ENCODE assay signal across 9 cellular contexts in the genomic region with DNA sequence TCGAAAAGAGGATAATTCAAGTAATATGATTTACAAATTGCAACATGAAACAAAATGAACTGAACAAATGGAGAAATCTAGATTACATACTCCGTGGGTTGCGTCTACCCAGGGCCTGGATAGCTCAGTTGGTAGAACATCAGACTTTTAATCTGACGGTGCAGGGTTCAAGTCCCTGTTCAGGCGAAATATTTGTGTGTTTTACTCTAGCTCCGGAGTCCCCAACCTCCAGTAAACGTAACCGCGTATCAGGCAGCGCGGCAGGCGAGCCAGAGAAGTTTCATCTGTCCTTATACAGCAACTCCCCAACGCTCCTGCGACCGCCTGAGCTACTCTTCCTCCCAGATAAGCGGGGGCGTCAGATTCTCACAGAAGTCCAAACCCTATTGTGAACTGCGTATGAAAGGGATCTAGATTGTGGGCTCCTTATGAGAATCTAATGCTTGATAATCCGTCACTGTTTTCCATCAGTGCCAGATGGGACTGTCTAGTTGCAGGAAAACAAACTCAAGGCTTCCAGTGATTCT.
DNase-seq lines count a peak whose midpoint lies in the region; FAIRE-seq and TF ChIP-seq lines count a peak whose summit lies in the region.
"Had no signal": no experiment of that assay in that cellular context is flagged by ENCODE, and none has a peak within 500 bp of the region (broad histone marks: within the 10 kb centered on the region; RNA-seq: fewer than 3 reads in every experiment).

No MANE protein-coding gene starts in this region.

- peak; percentile 59 for DNase-seq in GM04504 (ENCODE audit: low read depth)
- peak; percentile 96 for DNase-seq in NB4 (ENCODE audit: low read depth)
- DNase-seq in astrocyte (ENCODE audit: low read depth): peak; percentile 84
- no peak for DNase-seq in Peyer's patch
- no peak for DNase-seq in activated gamma-delta T cell treated with Interleukin-2 at 50 U/mL for 16 hours
- DNase-seq in osteocyte (ENCODE audit: extremely low spot score, unreplicated experiment): no peak
- DNase-seq in NAMALWA (ENCODE audit: low spot score): no peak
- DNase-seq: activated CD4-positive, alpha-beta memory T cell treated with anti-CD3 and anti-CD28 coated beads, Interleukin-2, amount 10 ng/mL, durations not matched to agents 7 days and 5 days had no signal

- TF ChIP-seq CTCF in NB4 (IDR thresholded peaks at IDR 0.05; ENCODE audit: low read depth, low read length) (no peak), astrocyte (IDR thresholded peaks at IDR 0.05; ENCODE audit: insufficient read depth, low read depth, low read length) (no peak), Peyer's patch (IDR thresholded peaks at IDR 0.05) (no peak), osteocyte (IDR thresholded peaks at IDR 0.05) (no peak)

- H3K9me3 ChIP-seq in astrocyte (ENCODE audit: insufficient read depth, low read depth, low read length) (no peaks in the 10 kb centered on the region), mesodermal cell (ENCODE audit: control insufficient read depth, low read length) (no peaks in the 10 kb centered on the region), Peyer's patch (peaks cover 0 to 9% (median 0%) of the 10 kb centered on the region in 4 donors)

- peak overlapping the region; percentile 46 for H3K4me3 ChIP-seq in NB4 (ENCODE audit: low read depth, low read length)
- peak overlapping the region; percentile 41 for H3K4me3 ChIP-seq in astrocyte (ENCODE audit: insufficient read depth, low read depth, low read length)
- peak overlapping the region; percentile 41 for H3K4me3 ChIP-seq in mesodermal cell (ENCODE audit: extremely low read depth, insufficient read depth, low read length, poor library complexity, severe bottlenecking)
- H3K4me3 ChIP-seq in Peyer's patch: no peak overlapping the region

- H3K27ac Mint-ChIP-seq in astrocyte (ENCODE audit: unreplicated experiment) (peak overlapping the region; percentile 30), osteocyte (ENCODE audit: unreplicated experiment) (no peak overlapping the region)
- H3K27ac Mint-ChIP-seq: activated CD4-positive, alpha-beta memory T cell treated with anti-CD3 and anti-CD28 coated beads, Interleukin-2, amount 10 ng/mL, durations not matched to agents 7 days and 5 days had no signal

- no peaks in the 10 kb centered on the region for H4K20me1 ChIP-seq in astrocyte (ENCODE audit: insufficient read depth, low read length)

- H2AFZ ChIP-seq in astrocyte (ENCODE audit: low read depth, low read length): no peak overlapping the region

- H3K9ac ChIP-seq in astrocyte (ENCODE audit: low read length): no peak overlapping the region

- H3K36me3 ChIP-seq in astrocyte (ENCODE audit: insufficient read depth, low read length) (no peaks in the 10 kb centered on the region), mesodermal cell (ENCODE audit: control insufficient read depth, insufficient read depth, low read length) (no peaks in the 10 kb centered on the region), Peyer's patch (no peaks in the 10 kb centered on the region)

- H3K36me3 Mint-ChIP-seq in astrocyte (ENCODE audit: low read depth, unreplicated experiment): no peaks in the 10 kb centered on the region
- no peaks in the 10 kb centered on the region for H3K36me3 Mint-ChIP-seq in osteocyte (ENCODE audit: unreplicated experiment)

- H3K4me3 Mint-ChIP-seq in astrocyte (ENCODE audit: unreplicated experiment) (peak overlapping the region; percentile 88), osteocyte (ENCODE audit: unreplicated experiment) (no peak overlapping the region)
- H3K4me3 Mint-ChIP-seq: activated CD4-positive, alpha-beta memory T cell treated with anti-CD3 and anti-CD28 coated beads, Interleukin-2, amount 10 ng/mL, durations not matched to agents 7 days and 5 days had no signal

- H3K9me3 Mint-ChIP-seq in astrocyte (ENCODE audit: unreplicated experiment) (no peaks in the 10 kb centered on the region), osteocyte (ENCODE audit: unreplicated experiment) (peaks cover 7% of the 10 kb centered on the region)

- H3K27me3 Mint-ChIP-seq in astrocyte (ENCODE audit: low read depth, unreplicated experiment): peaks cover 16% of the 10 kb centered on the region
- H3K27me3 Mint-ChIP-seq in osteocyte (ENCODE audit: unreplicated experiment): peaks cover 46% of the 10 kb centered on the region

- H3K79me2 ChIP-seq in astrocyte (ENCODE audit: insufficient read depth, low read length): no peaks in the 10 kb centered on the region

- peak overlapping the region; percentile 70 for H3K4me2 ChIP-seq in astrocyte (ENCODE audit: low read length)

- peaks cover 5% of the 10 kb centered on the region for H3K27me3 ChIP-seq in astrocyte (ENCODE audit: insufficient read depth, low read length)
- no peaks in the 10 kb centered on the region for H3K27me3 ChIP-seq in Peyer's patch

- H3K27ac ChIP-seq in astrocyte (ENCODE audit: low read depth, low read length) (no peak overlapping the region), mesodermal cell (ENCODE audit: low read depth, low read length, severe bottlenecking) (no peak overlapping the region), Peyer's patch (no peak overlapping the region)

- H3K4me1 ChIP-seq in astrocyte (ENCODE audit: insufficient read depth, low read length) (no peaks in the 10 kb centered on the region), mesodermal cell (ENCODE audit: control insufficient read depth, insufficient read depth, low read length, poor library complexity, severe bottlenecking) (no peaks in the 10 kb centered on the region), Peyer's patch (no peaks in the 10 kb centered on the region)

- peaks cover 2% of the 10 kb centered on the region for H3K4me1 Mint-ChIP-seq in astrocyte (ENCODE audit: low read depth, unreplicated experiment)
- H3K4me1 Mint-ChIP-seq in osteocyte (ENCODE audit: unreplicated experiment): no peaks in the 10 kb centered on the region
- H3K4me1 Mint-ChIP-seq: activated CD4-positive, alpha-beta memory T cell treated with anti-CD3 and anti-CD28 coated beads, Interleukin-2, amount 10 ng/mL, durations not matched to agents 7 days and 5 days had no signal

- peak; percentile 70 for FAIRE-seq in astrocyte (lab: Jason Lieb, UNC)

- 16 to 22% methylated on average over 12 to 15 of the region's 19 CpGs for WGBS in mesodermal cell (ENCODE audit: insufficient coverage in 2 of 2), 2 experiments

- TF ChIP-seq POLR2A in NB4 (IDR thresholded peaks at IDR 0.05; ENCODE audit: extremely low read depth, insufficient read length) (no peak), Peyer's patch (IDR thresholded peaks at IDR 0.05) (no peak)

Comparison
In these comparisons a context has a peak if more than half of its experiments do, and no peak if none do; other contexts are left out.
1. DNase-seq: peak in GM04504 (single experiment), NB4 (single experiment) and astrocyte (single experiment); none in Peyer's patch (0 of 3), activated gamma-delta T cell treated with Interleukin-2 at 50 U/mL for 16 hours (single experiment), osteocyte (single experiment) and NAMALWA (single experiment).
2. H3K4me3 ChIP-seq: peak in NB4 (single experiment), astrocyte (single experiment) and mesodermal cell (single experiment); none in Peyer's patch (0 of 4).